Comparison of ENCODE assay signal across 35 cellular contexts in the genomic region with DNA sequence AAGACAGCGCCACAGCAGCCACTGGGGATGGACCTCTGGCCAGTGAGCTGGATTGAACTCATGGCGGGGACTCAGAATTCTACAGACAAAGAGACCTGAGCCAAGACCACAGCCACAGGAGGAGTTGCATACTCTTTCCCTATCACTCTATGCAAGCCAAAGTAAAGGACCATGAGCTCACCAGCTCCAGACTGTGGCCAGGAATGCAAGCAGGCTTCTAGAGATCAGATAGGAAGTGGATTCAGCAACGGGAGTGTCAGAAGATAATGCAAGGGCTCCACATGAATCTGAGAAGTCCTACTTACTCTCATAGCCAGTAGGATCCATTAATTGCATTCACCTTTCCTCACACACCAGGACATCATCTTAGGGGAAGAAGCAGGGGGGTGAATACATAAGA.
"Had no signal": no experiment of that assay in that cellular context is flagged by ENCODE, and none has a peak within 500 bp of the region (broad histone marks: within the 10 kb centered on the region; RNA-seq: fewer than 3 reads in every experiment).

No MANE protein-coding gene starts in this region.

- H3K4me2 ChIP-seq: KMS-11 had no signal

- H3K36me3 ChIP-seq: MG63 had no signal

- H3K27me3 ChIP-seq: MG63 had no signal

- DNase-seq: Karpas-422, Kasumi-1, KBM-7, KG1, MG63, MM.1S, MV-4-11, NCI-H1048, NCI-H1092, NCI-H1092 treated with DMSO at 0.1 percent for 48 hours, NCI-H1105, NCI-H1105 treated with DMSO at 0.1 percent for 48 hours, NCI-H1417, NCI-H1417 treated with DMSO at 0.1 percent for 48 hours, NCI-H1436, NCI-H1436 treated with DMSO at 0.1 percent for 48 hours, NCI-H146, NCI-H1694, NCI-H1694 treated with DMSO at 0.1 percent for 48 hours, NCI-H187, NCI-H187 treated with DMSO at 0.1 percent for 48 hours, NCI-H1930, NCI-H2029, NCI-H2029 treated with DMSO at 0.1 percent for 48 hours, NCI-H2081, NCI-H2081 treated with DMSO at 0.1 percent for 48 hours, NCI-H2107, NCI-H2171, NCI-H2171 treated with DMSO at 0.1 percent for 48 hours, NCI-H2227 treated with DMSO at 0.1 percent for 48 hours, NCI-H226, NCI-H345, NCI-H446, NCI-H446 treated with DMSO at 0.1 percent for 48 hours had no signal

- H3K27ac ChIP-seq: KMS-11 had no signal

- H3K9me3 ChIP-seq: MG63 had no signal

- H3K9ac ChIP-seq: KMS-11 had no signal

- H3K4me3 ChIP-seq: MG63 had no signal
